11 cellular contexts compared by ENCODE assay signal in genomic region chr1:75791022-75791421, GRCh38. TPM values are rescaled to one million over a fixed set of nuclear protein-coding genes. Genes with fewer than 3 reads are reported as not detected.
DNase-seq lines count a peak whose midpoint lies in the region; ATAC-seq and TF ChIP-seq lines count a peak whose summit lies in the region.
"Had no signal": no experiment of that assay in that cellular context is flagged by ENCODE, and none has a peak within 500 bp of the region (broad histone marks: within the 10 kb centered on the region; RNA-seq: fewer than 3 reads in every experiment).

No MANE protein-coding gene starts in this region.

- H3K4me1 ChIP-seq in RWPE2 (ENCODE audit: insufficient read depth, poor library complexity, severe bottlenecking): peaks cover 27% of the 10 kb centered on the region
- H3K4me1 ChIP-seq in SJCRH30: peaks cover 12% of the 10 kb centered on the region; the same call in 1 of the 2 replicates
- H3K4me1 ChIP-seq: parathyroid adenoma had no signal

- H3K4me3 Mint-ChIP-seq in activated CD4-positive, alpha-beta T cell treated with anti-CD3 and anti-CD28 coated beads for 36 hours: peak overlapping the region; percentile 100
- H3K4me3 Mint-ChIP-seq in stimulated activated effector memory CD8-positive, alpha-beta T cell treated with anti-CD3 and anti-CD28 coated beads, Interleukin-12 subunit alpha, Interleukin-12 subunit beta, amount 100 ng/mL, for 72 hours: peak overlapping the region; percentile 84

- no peak for TF ChIP-seq CTCF in RWPE2 (IDR thresholded peaks at IDR 0.05; ENCODE audit: poor library complexity, severe bottlenecking)

- H3K27me3 ChIP-seq in RWPE2 (ENCODE audit: insufficient read depth, poor library complexity, severe bottlenecking) (no peaks in the 10 kb centered on the region), SJCRH30 (no peaks in the 10 kb centered on the region)

- H3K27ac Mint-ChIP-seq in activated CD4-positive, alpha-beta T cell treated with anti-CD3 and anti-CD28 coated beads for 36 hours: peak overlapping the region; percentile 86
- peak overlapping the region; percentile 96 for H3K27ac Mint-ChIP-seq in stimulated activated effector memory CD8-positive, alpha-beta T cell treated with anti-CD3 and anti-CD28 coated beads, Interleukin-12 subunit alpha, Interleukin-12 subunit beta, amount 100 ng/mL, for 72 hours

- no peak for ATAC-seq in activated CD4-positive, alpha-beta T cell treated with anti-CD3 and anti-CD28 coated beads for 36 hours
- peak; percentile 45 for ATAC-seq in RWPE2 (ENCODE audit: low read depth)
- no peak for ATAC-seq in stimulated activated effector memory CD8-positive, alpha-beta T cell treated with anti-CD3 and anti-CD28 coated beads, Interleukin-12 subunit alpha, Interleukin-12 subunit beta, amount 100 ng/mL, for 72 hours

- intact Hi-C loops in activated CD4-positive, alpha-beta T cell treated with anti-CD3 and anti-CD28 coated beads for 36 hours (cut with DNase I, micrococcal nuclease): no loop called here

- no peaks in the 10 kb centered on the region for H3K9me3 ChIP-seq in RWPE2 (ENCODE audit: severe bottlenecking)
- H3K9me3 ChIP-seq in SJCRH30 (replicated peaks): no peaks in the 10 kb centered on the region

- H3K36me3 ChIP-seq in RWPE2 (ENCODE audit: low read depth) (peaks cover 94% of the 10 kb centered on the region), SJCRH30 (peaks cover 85% of the 10 kb centered on the region)

- H3K36me3 Mint-ChIP-seq in activated CD4-positive, alpha-beta T cell treated with anti-CD3 and anti-CD28 coated beads for 36 hours (ENCODE audit: low read depth): peaks cover 91% of the 10 kb centered on the region
- H3K36me3 Mint-ChIP-seq in stimulated activated effector memory CD8-positive, alpha-beta T cell treated with anti-CD3 and anti-CD28 coated beads, Interleukin-12 subunit alpha, Interleukin-12 subunit beta, amount 100 ng/mL, for 72 hours: peaks cover 100% of the 10 kb centered on the region

- H3K27ac ChIP-seq in RWPE2 (ENCODE audit: poor library complexity, severe bottlenecking) (peak overlapping the region; percentile 77), SJCRH30 (no peak overlapping the region)
- H3K27ac ChIP-seq: parathyroid adenoma had no signal

- no peak for DNase-seq in activated CD4-positive, alpha-beta T cell treated with anti-CD3 and anti-CD28 coated beads for 36 hours
- no peak for DNase-seq in activated CD4-positive, alpha-beta T cell treated with anti-CD3 and anti-CD28 coated beads, Interleukin-2, amount 50 U/mL, for 1 hour
- no peak for DNase-seq in RWPE2 (ENCODE audit: low spot score)
- peak; percentile 10 for DNase-seq in fibroblast of gingiva (ENCODE audit: low read depth)
- DNase-seq in stimulated activated effector memory CD8-positive, alpha-beta T cell treated with anti-CD3 and anti-CD28 coated beads, Interleukin-12 subunit alpha, Interleukin-12 subunit beta, amount 100 ng/mL, for 72 hours (ENCODE audit: low spot score in 2 of 2): no peak
- DNase-seq in stimulated activated CD4-positive, alpha-beta T cell treated with anti-CD3 and anti-CD28 coated beads, Interleukin-4, amount 100 ng/mL, for 4 hours: no peak
- DNase-seq in SKM-1 treated with dmso at 0.1 percent for 144 hours (lab: John Stamatoyannopoulos, UW; ENCODE audit: unreplicated experiment): no peak
- no peak for DNase-seq in SJCRH30
- DNase-seq: COR-L47; NK-92 treated with Interleukin-12 subunit alpha and Interleukin-12 subunit beta, amount 100 ng/mL, for 24 hours had no signal

- H3K4me3 ChIP-seq in RWPE2 (ENCODE audit: severe bottlenecking): no peak overlapping the region
- no peak overlapping the region for H3K4me3 ChIP-seq in SJCRH30

- H3K4me1 Mint-ChIP-seq in activated CD4-positive, alpha-beta T cell treated with anti-CD3 and anti-CD28 coated beads for 36 hours: peaks cover 40% of the 10 kb centered on the region
- peaks cover 57% of the 10 kb centered on the region for H3K4me1 Mint-ChIP-seq in stimulated activated effector memory CD8-positive, alpha-beta T cell treated with anti-CD3 and anti-CD28 coated beads, Interleukin-12 subunit alpha, Interleukin-12 subunit beta, amount 100 ng/mL, for 72 hours

- POLR2A ChIA-PET in activated CD4-positive, alpha-beta T cell treated with anti-CD3 and anti-CD28 coated beads for 36 hours (lab: Charles Lee): interaction anchor here (1.2 kb wide), 1 partner anchor 10 kb away, joined by 4 read pairs; no protein-coding TSS in a partner anchor

- CTCF ChIA-PET in activated CD4-positive, alpha-beta T cell treated with anti-CD3 and anti-CD28 coated beads for 36 hours (lab: Charles Lee): no interaction called here

- H3K9me3 Mint-ChIP-seq in activated CD4-positive, alpha-beta T cell treated with anti-CD3 and anti-CD28 coated beads for 36 hours (ENCODE audit: low read depth): no peaks in the 10 kb centered on the region
- H3K9me3 Mint-ChIP-seq in stimulated activated effector memory CD8-positive, alpha-beta T cell treated with anti-CD3 and anti-CD28 coated beads, Interleukin-12 subunit alpha, Interleukin-12 subunit beta, amount 100 ng/mL, for 72 hours: no peaks in the 10 kb centered on the region

- no peaks in the 10 kb centered on the region for H3K27me3 Mint-ChIP-seq in activated CD4-positive, alpha-beta T cell treated with anti-CD3 and anti-CD28 coated beads for 36 hours

RNA-seq across cellular contexts. Expression of gene RABGGTB, which starts 5.0 kb away (rescaled TPM):
- total RNA-seq in activated CD4-positive, alpha-beta T cell treated with anti-CD3 and anti-CD28 coated beads for 36 hours: 100 to 1,000 TPM; 121 to 190 TPM
- total RNA-seq in SJCRH30 (2014; rRNA removed; shearing (Covaris generic)): 151 and 169 TPM in 2 replicates

RNA-seq across cellular contexts. Expression of gene MSH4, which starts 5.7 kb away (rescaled TPM):
- under 1 TPM; 0.21 to 0.39 TPM for total RNA-seq in activated CD4-positive, alpha-beta T cell treated with anti-CD3 and anti-CD28 coated beads for 36 hours
- total RNA-seq in SJCRH30 (2014; rRNA removed; shearing (Covaris generic)): 0.05 and 0.06 TPM in 2 replicates
